26 cellular contexts compared by ENCODE assay signal in the genomic region with DNA sequence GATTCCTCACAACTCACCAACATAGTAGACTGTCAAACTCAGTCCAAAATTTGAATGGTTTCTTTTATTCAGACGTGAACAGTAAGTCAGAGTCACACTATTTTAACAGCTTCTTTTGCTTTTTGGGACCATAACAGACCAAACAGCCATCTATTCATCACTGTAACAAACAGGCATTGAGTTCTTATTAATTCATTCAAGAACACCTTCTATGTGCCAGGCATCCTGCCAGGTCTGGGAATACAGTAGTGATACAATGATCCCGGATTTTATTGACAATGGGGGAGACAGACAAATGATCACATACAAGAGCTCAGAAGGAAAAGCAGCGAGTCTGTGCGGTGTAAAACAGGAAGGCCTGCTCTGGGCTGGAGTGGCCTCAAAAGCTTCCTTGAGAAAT.
DNase-seq lines count a peak whose midpoint lies in the region; TF ChIP-seq lines count a peak whose summit lies in the region.
"Had no signal": no experiment of that assay in that cellular context is flagged by ENCODE, and none has a peak within 500 bp of the region (broad histone marks: within the 10 kb centered on the region; RNA-seq: fewer than 3 reads in every experiment).

No MANE protein-coding gene starts in this region.

- 45% methylated on average over 4 of the region's 4 CpGs for WGBS in prostate gland

- no peaks in the 10 kb centered on the region for H3K27me3 Mint-ChIP-seq in endothelial cell (ENCODE audit: unreplicated experiment)
- H3K27me3 Mint-ChIP-seq: activated naive CD4-positive, alpha-beta T cell treated with anti-CD3 and anti-CD28 coated beads, Interleukin-2, amount 50 U/mL, for 24 hours; IgD-negative memory B cell had no signal

- H3K36me3 Mint-ChIP-seq in endothelial cell (ENCODE audit: low read depth, unreplicated experiment) = no peaks in the 10 kb centered on the region
- H3K36me3 Mint-ChIP-seq: CD8-positive, alpha-beta T cell; IgD-negative memory B cell; memory B cell had no signal

- DNase-seq in HAP-1 (ENCODE audit: low spot score in 2 of 2) (peak; percentile 58 to 66), NCI-H2029 treated with DMSO at 0.1 percent for 48 hours (lab: John Stamatoyannopoulos, UW) (peak; percentile 26), endothelial cell (ENCODE audit: low spot score) (no peak), prostate gland (ENCODE audit: low spot score) (peak; percentile 18), GOT3 (lab: John Stamatoyannopoulos, UW) (no peak)
- DNase-seq in stimulated activated CD4-positive, alpha-beta T cell treated with anti-CD3 and anti-CD28 coated beads, Interleukin-15, amount 100 ng/mL, for 24 hours = no peak
- DNase-seq in activated CD4-positive, alpha-beta T cell treated with anti-CD3 and anti-CD28 coated beads, Interleukin-2, amount 50 U/mL, for 4 hours = no peak
- DNase-seq: activated CD4-positive, alpha-beta T cell treated with anti-CD3 and anti-CD28 coated beads, Interleukin-2, amount 50 U/mL, for 1 hour; aorta; CD8-positive, alpha-beta T cell; DMS79 treated with DMSO at 0.1 percent for 48 hours; GM23248; heart left ventricle; NCI-H1417 treated with DMSO at 0.1 percent for 48 hours; NCI-H2171 treated with DMSO at 0.1 percent for 48 hours; occipital lobe; OCI-M1; retina; WERI-Rb-1 had no signal

- H3K27ac Mint-ChIP-seq in endothelial cell (ENCODE audit: unreplicated experiment) = peak overlapping the region; percentile 28
- H3K27ac Mint-ChIP-seq: activated naive CD4-positive, alpha-beta T cell treated with anti-CD3 and anti-CD28 coated beads, Interleukin-2, amount 50 U/mL, for 24 hours; activated T-helper 1 cell treated with anti-CD3 and anti-CD28 coated beads, Interleukin-12 subunit alpha, Interleukin-12 subunit beta, Interleukin-2, Interleukin-4 antibody, amounts not matched to agents 30 ng/mL and 10 ng/mL and 1 ng/mL, durations not matched to agents 14 hours and 24 hours and 36 hours; CD8-positive, alpha-beta T cell; IgD-negative memory B cell; memory B cell; stimulated activated effector memory CD8-positive, alpha-beta T cell treated with anti-CD3 and anti-CD28 coated beads, Interleukin-12 subunit alpha, Interleukin-12 subunit beta, amount 100 ng/mL, for 72 hours had no signal

- H3K4me1 ChIP-seq in HAP-1 = peaks cover 8% of the 10 kb centered on the region
- no peaks in the 10 kb centered on the region for H3K4me1 ChIP-seq in prostate gland (replicated peaks)

- TF ChIP-seq POLR2A in prostate gland (IDR thresholded peaks at IDR 0.05) = no peak

- peaks cover 23% of the 10 kb centered on the region for H3K4me1 Mint-ChIP-seq in endothelial cell (ENCODE audit: unreplicated experiment)

- intact Hi-C loops in prostate gland (cut with DNase I) = no loop called here

- H3K27me3 ChIP-seq in HAP-1 (ENCODE audit: low read depth) (no peaks in the 10 kb centered on the region), prostate gland (replicated peaks; ENCODE audit: insufficient read depth) (no peaks in the 10 kb centered on the region)
- H3K27me3 ChIP-seq: heart left ventricle had no signal

- H3K4me3 Mint-ChIP-seq in endothelial cell (ENCODE audit: unreplicated experiment) = no peak overlapping the region
- H3K4me3 Mint-ChIP-seq: activated naive CD4-positive, alpha-beta T cell treated with anti-CD3 and anti-CD28 coated beads, Interleukin-2, amount 50 U/mL, for 24 hours; activated T-helper 1 cell treated with anti-CD3 and anti-CD28 coated beads, Interleukin-12 subunit alpha, Interleukin-12 subunit beta, Interleukin-2, Interleukin-4 antibody, amounts not matched to agents 30 ng/mL and 10 ng/mL and 1 ng/mL, durations not matched to agents 14 hours and 24 hours and 36 hours; CD8-positive, alpha-beta T cell; memory B cell; stimulated activated effector memory CD8-positive, alpha-beta T cell treated with anti-CD3 and anti-CD28 coated beads, Interleukin-12 subunit alpha, Interleukin-12 subunit beta, amount 100 ng/mL, for 72 hours had no signal

- H3K4me3 ChIP-seq in HAP-1 = no peak overlapping the region
- no peak overlapping the region for H3K4me3 ChIP-seq in prostate gland
- H3K4me3 ChIP-seq: GM23248, heart left ventricle, smooth muscle cell, thoracic aorta had no signal

- no peaks in the 10 kb centered on the region for H3K9me3 ChIP-seq in HAP-1
- H3K9me3 ChIP-seq in prostate gland = no peaks in the 10 kb centered on the region
- H3K9me3 ChIP-seq: heart left ventricle, thoracic aorta had no signal

- H3K9me3 Mint-ChIP-seq in endothelial cell (ENCODE audit: unreplicated experiment) = no peaks in the 10 kb centered on the region

- H3K27ac ChIP-seq in prostate gland = peak overlapping the region in 1 of 2 donors; percentile 46
- H3K27ac ChIP-seq: GM23248, heart left ventricle, thoracic aorta, WERI-Rb-1 had no signal

- H3K36me3 ChIP-seq in HAP-1 (replicated peaks) (no peaks in the 10 kb centered on the region), prostate gland (no peaks in the 10 kb centered on the region)
- H3K36me3 ChIP-seq: heart left ventricle, thoracic aorta, WERI-Rb-1 had no signal

- in situ Hi-C loops in HAP-1 (cut with MboI; ENCODE audit: low sequenced_read_pairs) = no loop called here

- TF ChIP-seq CTCF in endothelial cell (IDR thresholded peaks at IDR 0.05; ENCODE audit: unreplicated experiment) = no peak
- TF ChIP-seq CTCF in prostate gland (IDR thresholded peaks at IDR 0.05) = no peak

Comparison
In these comparisons a context has a peak if more than half of its experiments do, and no peak if none do; other contexts are left out.
1. DNase-seq: peak in HAP-1 (2 of 2), NCI-H2029 treated with DMSO at 0.1 percent for 48 hours (single experiment) and prostate gland (single experiment); none in endothelial cell (single experiment), stimulated activated CD4-positive, alpha-beta T cell treated with anti-CD3 and anti-CD28 coated beads, Interleukin-15, amount 100 ng/mL, for 24 hours (single experiment), GOT3 (single experiment) and activated CD4-positive, alpha-beta T cell treated with anti-CD3 and anti-CD28 coated beads, Interleukin-2, amount 50 U/mL, for 4 hours (0 of 2).